In the genomic region with DNA sequence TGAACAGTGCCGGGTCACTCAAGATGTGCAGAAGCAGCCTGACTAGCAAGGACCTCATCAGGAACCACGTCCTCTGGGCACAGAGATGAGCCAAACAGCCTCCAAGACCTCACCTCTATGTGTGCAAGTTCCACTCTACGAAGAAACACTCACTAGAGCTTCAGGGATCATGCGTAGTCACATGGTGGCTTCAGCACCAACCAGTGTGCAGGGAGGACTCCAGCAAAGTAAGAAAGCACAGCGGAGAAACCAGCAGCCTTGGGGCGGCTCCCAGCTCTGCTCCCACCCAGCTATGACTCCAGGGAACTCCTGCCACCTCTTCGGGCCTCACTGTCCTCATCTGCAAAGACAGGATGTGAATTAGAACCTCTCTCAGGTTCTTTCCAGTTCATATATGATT, we compare ENCODE assay signal across 1 cellular context.
A peak's percentile ranks its signal among the peaks of the same experiment; 100 is the strongest.
TF ChIP-seq lines count a peak whose summit lies in the region.

No MANE protein-coding gene starts in this region.

TF ChIP-seq in K562, 482 proteins besides CTCF, POLR2A, EP300 and RAD21 (continued from another document):
- TF ChIP-seq RAD51 (IDR thresholded peaks at IDR 0.05; ENCODE audit: borderline replicate concordance, low read depth) (peak; percentile 28; the same call in 1 of the 2 replicates), CSDE1 (IDR thresholded peaks at IDR 0.05) (no peak), ZSCAN32 (CRISPR knock-in tag; IDR thresholded peaks at IDR 0.05) (no peak), ESRRA (IDR thresholded peaks at IDR 0.05; ENCODE audit: borderline replicate concordance, low read depth) (no peak), NFYB (IDR thresholded peaks at IDR 0.05; ENCODE audit: extremely low read depth, insufficient read length) (peak; percentile 20), TCF7L2 (IDR thresholded peaks at IDR 0.05; ENCODE audit: low read depth, low read length) (no peak), ETV6 (IDR thresholded peaks at IDR 0.05; ENCODE audit: borderline replicate concordance in 1 of 2, low read depth in 2 of 2, low read length in 1 of 2) (no peak), ETV6 (CRISPR knock-in tag; IDR thresholded peaks at IDR 0.05; ENCODE audit: borderline replicate concordance) (no peak)
- TF ChIP-seq, protein P1, sequence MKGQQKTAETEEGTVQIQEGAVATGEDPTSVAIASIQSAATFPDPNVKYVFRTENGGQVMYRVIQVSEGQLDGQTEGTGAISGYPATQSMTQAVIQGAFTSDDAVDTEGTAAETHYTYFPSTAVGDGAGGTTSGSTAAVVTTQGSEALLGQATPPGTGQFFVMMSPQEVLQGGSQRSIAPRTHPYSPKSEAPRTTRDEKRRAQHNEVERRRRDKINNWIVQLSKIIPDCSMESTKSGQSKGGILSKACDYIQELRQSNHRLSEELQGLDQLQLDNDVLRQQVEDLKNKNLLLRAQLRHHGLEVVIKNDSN (CRISPR knock-in tag; IDR thresholded peaks at IDR 0.05): peak; percentile 70
- TF ChIP-seq, protein P2, sequence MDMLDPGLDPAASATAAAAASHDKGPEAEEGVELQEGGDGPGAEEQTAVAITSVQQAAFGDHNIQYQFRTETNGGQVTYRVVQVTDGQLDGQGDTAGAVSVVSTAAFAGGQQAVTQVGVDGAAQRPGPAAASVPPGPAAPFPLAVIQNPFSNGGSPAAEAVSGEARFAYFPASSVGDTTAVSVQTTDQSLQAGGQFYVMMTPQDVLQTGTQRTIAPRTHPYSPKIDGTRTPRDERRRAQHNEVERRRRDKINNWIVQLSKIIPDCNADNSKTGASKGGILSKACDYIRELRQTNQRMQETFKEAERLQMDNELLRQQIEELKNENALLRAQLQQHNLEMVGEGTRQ (CRISPR knock-in tag; IDR thresholded peaks at IDR 0.05): peak; percentile 68
